Comparison of ENCODE assay signal across 8 cellular contexts in genomic region chrX:123833387-123833786, GRCh38. TPM values are rescaled to one million over a fixed set of nuclear protein-coding genes. Genes with fewer than 3 reads are reported as not detected.
DNase-seq lines count a peak whose midpoint lies in the region; ATAC-seq and TF ChIP-seq lines count a peak whose summit lies in the region.

No MANE protein-coding gene starts in this region.

- POLR2A ChIA-PET in Caco-2 (lab: Charles Lee): no interaction called here

- 67 to 93% methylated on average over 3 to 7 of the region's 7 CpGs for WGBS in testis, 2 donors

- CTCF ChIA-PET in Caco-2 (lab: Charles Lee): interaction anchor here (0.5 to 1.5 kb wide), 13 partner anchors 10 to 145 kb away, joined by 3 to 13 read pairs (median 4); partner anchors contain the start of gene XIAP

- peaks cover 6% of the 10 kb centered on the region for H3K4me1 Mint-ChIP-seq in Caco-2 (ENCODE audit: low read depth, unreplicated experiment)
- H3K4me1 Mint-ChIP-seq in natural killer cell: no peaks in the 10 kb centered on the region

- BruUV-seq in Caco-2 (replicated peaks; lab: Mats Ljungman, UMichigan): no TSS peak

- TF ChIP-seq POLR2A in erythroblast (IDR thresholded peaks at IDR 0.05; ENCODE audit: low read length) (no peak), testis (IDR thresholded peaks at IDR 0.05) (no peak)

- H3K36me3 Mint-ChIP-seq in Caco-2 (ENCODE audit: insufficient read depth, unreplicated experiment) (peaks cover 6% of the 10 kb centered on the region), natural killer cell (no peaks in the 10 kb centered on the region)

- H3K9me3 ChIP-seq in Caco-2: no peaks in the 10 kb centered on the region
- H3K9me3 ChIP-seq in testis: no peaks in the 10 kb centered on the region

- ATAC-seq in GM21360 (IDR thresholded peaks at IDR 0.05; ENCODE audit: unreplicated experiment) (peak; percentile 65), natural killer cell (peak; percentile 83 to 95 (median 92))

- no peaks in the 10 kb centered on the region for H3K9me3 Mint-ChIP-seq in Caco-2 (ENCODE audit: unreplicated experiment)
- H3K9me3 Mint-ChIP-seq in natural killer cell: no peaks in the 10 kb centered on the region

- intact Hi-C loops in Caco-2 (cut with micrococcal nuclease; ENCODE audit: unreplicated experiment) (loop anchor here (1.0 to 10.0 kb wide), 4 partner anchors 48 to 211 kb away; no protein-coding TSS in a partner anchor), natural killer cell (cut with micrococcal nuclease) (loop anchor here (2.0 to 5.0 kb wide), 2 partner anchors 51 to 129 kb away; partner anchors contain the start of gene STAG2), testis (cut with DNase I; ENCODE audit: low total_unique reads) (no loop called here)

- no peaks in the 10 kb centered on the region for H3K36me3 ChIP-seq in Caco-2 (ENCODE audit: control insufficient read depth, insufficient read depth, low read length)
- no peaks in the 10 kb centered on the region for H3K36me3 ChIP-seq in testis (ENCODE audit: low read depth, missing control alignments)

- H3K27me3 ChIP-seq in Caco-2 (replicated peaks; ENCODE audit: control insufficient read depth, insufficient read depth, low read length) (no peaks in the 10 kb centered on the region), testis (no peaks in the 10 kb centered on the region)

- no peak overlapping the region for H3K27ac ChIP-seq in testis

- TF ChIP-seq CTCF in Caco-2 (IDR thresholded peaks at IDR 0.05; ENCODE audit: insufficient read depth in 1 of 2, low read depth in 1 of 2, low read length in 1 of 2, severe bottlenecking in 1 of 2, unreplicated experiment in 1 of 2): peak; percentile 52 to 63
- peak; percentile 70 for TF ChIP-seq CTCF in natural killer cell (IDR thresholded peaks at IDR 0.05)
- peak; percentile 32 to 68 (median 60) for TF ChIP-seq CTCF in testis (IDR thresholded peaks at IDR 0.05)

- H3K4me3 ChIP-seq in Caco-2 (ENCODE audit: low read depth, low read length) (no peak overlapping the region), testis (no peak overlapping the region)

- H3K4me1 ChIP-seq in Caco-2: no peaks in the 10 kb centered on the region
- no peaks in the 10 kb centered on the region for H3K4me1 ChIP-seq in testis

- H3K27ac Mint-ChIP-seq in Caco-2 (ENCODE audit: unreplicated experiment) (no peak overlapping the region), natural killer cell (no peak overlapping the region)

- H3K4me3 Mint-ChIP-seq in Caco-2 (ENCODE audit: unreplicated experiment) (no peak overlapping the region), natural killer cell (no peak overlapping the region)

- H3K27me3 Mint-ChIP-seq in Caco-2 (ENCODE audit: insufficient read depth, unreplicated experiment) (no peaks in the 10 kb centered on the region), natural killer cell (ENCODE audit: low read depth in 2 of 2) (peaks cover 0 to 4% of the 10 kb centered on the region in 2 donors)

- DNase-seq in Caco-2 (peak; percentile 63 to 73), HK-2 (ENCODE audit: unreplicated experiment) (peak; percentile 57), NCI-H82 treated with DMSO at 0.1 percent for 48 hours (lab: John Stamatoyannopoulos, UW; ENCODE audit: unreplicated experiment) (peak; percentile 51), erythroblast (lab: John Stamatoyannopoulos, UW) (peak; percentile 52 to 79), natural killer cell (peak; percentile 33), testis (peak; percentile 55)
- DNase-seq in activated CD8-positive, alpha-beta memory T cell treated with anti-CD3 and anti-CD28 coated beads for 48 hours (ENCODE audit: low read depth in 2 of 3, low spot score in 2 of 3): peak; percentile 6 to 20 (median 15)

RNA-seq across cellular contexts. Expression of gene XIAP, which starts 26.5 kb away (rescaled TPM):
- total RNA-seq in Caco-2 (2022): 21.3 and 25.9 TPM in 2 replicates
- total RNA-seq in natural killer cell: 10 to 100 TPM; 32.2 to 44.9 (median 40.2) TPM
- 10 to 100 TPM; 26.5 to 30.2 TPM for total RNA-seq in testis
- 16.5 TPM for polyA plus RNA-seq in testis (ENCODE audit: insufficient read depth, low read depth, low replicate concordance)

Comparison
In these comparisons a context has a peak if more than half of its experiments do, and no peak if none do; other contexts are left out.
1. DNase-seq: peak in every context shown above with its lines; median percentile 68 in Caco-2; 66 in erythroblast; 57 in HK-2; 55 in testis; 51 in NCI-H82 treated with DMSO at 0.1 percent for 48 hours; 33 in natural killer cell; 15 in activated CD8-positive, alpha-beta memory T cell treated with anti-CD3 and anti-CD28 coated beads for 48 hours.